In the genomic region with DNA sequence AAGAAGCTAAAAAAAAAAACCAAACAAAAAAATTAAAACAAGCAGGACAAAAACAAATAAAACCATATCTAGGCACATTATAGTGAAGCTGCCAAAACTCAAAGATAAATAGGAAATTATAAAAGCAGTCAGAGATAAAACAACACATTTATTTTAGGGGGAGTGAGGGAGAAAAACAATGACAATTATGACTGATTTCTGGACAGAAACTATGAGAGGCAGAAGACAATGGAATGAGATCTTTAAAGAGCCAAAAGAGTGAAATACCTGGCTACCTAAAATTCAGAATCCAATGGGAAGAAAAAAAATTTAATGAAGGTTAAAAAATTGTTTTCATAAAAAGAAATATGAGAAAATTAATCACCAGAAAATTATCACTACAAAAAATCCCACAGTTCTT, we compare ENCODE assay signal across 2 cellular contexts.
TF ChIP-seq lines count a peak whose summit lies in the region.

No MANE protein-coding gene starts in this region.

TF ChIP-seq in HCT116, 20 proteins besides CTCF, POLR2A, EP300 and RAD21:
- TF ChIP-seq CBX3 (IDR thresholded peaks at IDR 0.05; ENCODE audit: low read depth) (peak; percentile 45; the same call in 1 of the 2 replicates), SIN3A (IDR thresholded peaks at IDR 0.05; ENCODE audit: low read depth) (no peak)

TF ChIP-seq in GM12878, 131 proteins besides CTCF, POLR2A, EP300 and RAD21:
- TF ChIP-seq IKZF1 (conservative IDR thresholded peaks at IDR 0.05), result no peak
- 0 out of 2 replicates have a peak, but pooled peaks have one; percentile 43 for TF ChIP-seq CBX5 (IDR thresholded peaks at IDR 0.05; ENCODE audit: low read depth)
